ENCODE assay signal across 8 cellular contexts in genomic region chr17:7548585-7549400, GRCh38. TPM values are rescaled to one million over a fixed set of nuclear protein-coding genes. Genes with fewer than 3 reads are reported as not detected.
A peak's percentile ranks its signal among the peaks of the same experiment; 100 is the strongest.
DNase-seq lines count a peak whose midpoint lies in the region; ATAC-seq, FAIRE-seq and TF ChIP-seq lines count a peak whose summit lies in the region.

TSS of gene TNFSF12 (plus strand) at chr17:7549058. CDS start at chr17:7549154, 96 bp downstream.

- no peaks in the 10 kb centered on the region for H3K9me3 ChIP-seq in astrocyte (ENCODE audit: insufficient read depth, low read depth, low read length)

- no peaks in the 10 kb centered on the region for H3K79me2 ChIP-seq in astrocyte (ENCODE audit: insufficient read depth, low read length)

- H3K4me3 ChIP-seq in astrocyte (ENCODE audit: insufficient read depth, low read depth, low read length), result peak within 1 kb of the TSS; percentile 74

- peak within 1 kb of the TSS; percentile 69 for H3K9ac ChIP-seq in astrocyte (ENCODE audit: low read length)

- H3K27me3 ChIP-seq in astrocyte (ENCODE audit: insufficient read depth, low read length), result no peaks in the 10 kb centered on the region

- H3K9me3 Mint-ChIP-seq in astrocyte (ENCODE audit: unreplicated experiment), result peaks cover 3% of the 10 kb centered on the region

- no peaks in the 10 kb centered on the region for H4K20me1 ChIP-seq in astrocyte (ENCODE audit: insufficient read depth, low read length)

- peaks cover 11% of the 10 kb centered on the region for H3K4me1 ChIP-seq in astrocyte (ENCODE audit: insufficient read depth, low read length)

- DNase-seq in astrocyte (ENCODE audit: low read depth) (no peak), hypothalamus (lab: John Stamatoyannopoulos, UW) (peak in 32 of 51 donors; percentile 14 to 76 (median 48)), renal cortical epithelial cell (ENCODE audit: low read depth) (no peak), NCI-H226 (no peak), SKM-1 treated with dmso at 0.1 percent for 144 hours (lab: John Stamatoyannopoulos, UW; ENCODE audit: unreplicated experiment) (no peak), NCI-H774 (lab: John Stamatoyannopoulos, UW) (no peak)

- no peaks in the 10 kb centered on the region for H3K36me3 ChIP-seq in astrocyte (ENCODE audit: insufficient read depth, low read length)

- peak within 1 kb of the TSS; percentile 58 for H3K27ac Mint-ChIP-seq in astrocyte (ENCODE audit: unreplicated experiment)

- peak within 1 kb of the TSS; percentile 95 for H3K4me2 ChIP-seq in astrocyte (ENCODE audit: low read length)

- ATAC-seq in SK-N-SH treated with all-trans-retinoic acid at 6 μM for 48 hours, result peak; percentile 87

- peak within 1 kb of the TSS; percentile 19 for H3K27ac ChIP-seq in astrocyte (ENCODE audit: low read depth, low read length)

- peak; percentile 7 for TF ChIP-seq CTCF in GM12873 (IDR thresholded peaks at IDR 0.05; ENCODE audit: insufficient read depth, low read depth, low read length, missing control alignments)
- TF ChIP-seq CTCF in astrocyte (IDR thresholded peaks at IDR 0.05; ENCODE audit: insufficient read depth, low read depth, low read length), result no peak

- H3K27me3 Mint-ChIP-seq in astrocyte (ENCODE audit: low read depth, unreplicated experiment), result peaks cover 29% of the 10 kb centered on the region

- no peaks in the 10 kb centered on the region for H3K4me1 Mint-ChIP-seq in astrocyte (ENCODE audit: low read depth, unreplicated experiment)

- peak within 1 kb of the TSS; percentile 76 for H3K4me3 Mint-ChIP-seq in astrocyte (ENCODE audit: unreplicated experiment)

- no peak for FAIRE-seq in astrocyte (lab: Jason Lieb, UNC)

- H2AFZ ChIP-seq in astrocyte (ENCODE audit: low read depth, low read length), result peak within 1 kb of the TSS; percentile 94

- no peaks in the 10 kb centered on the region for H3K36me3 Mint-ChIP-seq in astrocyte (ENCODE audit: low read depth, unreplicated experiment)

TF ChIP-seq in SK-N-SH treated with all-trans-retinoic acid at 6 μM for 48 hours, 23 proteins besides CTCF, POLR2A, EP300 and RAD21:
- TF ChIP-seq CSDC2 (CRISPR knock-in tag; IDR thresholded peaks at IDR 0.05), result no peak
TF ChIP-seq in SK-N-SH treated with all-trans-retinoic acid at 6 μM for 48 hours: peak in this region for 0.

RNA-seq across cellular contexts. Expression of gene TNFSF12, which starts in this region (rescaled TPM):
- total RNA-seq in astrocyte (2.4 and 3.4 TPM in 2 replicates), renal cortical epithelial cell (4.2 and 15.5 TPM in 2 replicates)

Comparison
In these comparisons a context has a peak if more than half of its experiments do, and no peak if none do; other contexts are left out.
1. DNase-seq: peak in hypothalamus (32 of 51); none in astrocyte (single experiment), renal cortical epithelial cell (single experiment), NCI-H226 (single experiment), SKM-1 treated with dmso at 0.1 percent for 144 hours (single experiment) and NCI-H774 (single experiment).